Comparison of ENCODE assay signal across 20 cellular contexts in genomic region chr12:68506619-68507018, GRCh38.
"Had no signal": no experiment of that assay in that cellular context is flagged by ENCODE, and none has a peak within 500 bp of the region (broad histone marks: within the 10 kb centered on the region; RNA-seq: fewer than 3 reads in every experiment).

No MANE protein-coding gene starts in this region.

- H3K27ac Mint-ChIP-seq: activated CD8-positive, alpha-beta T cell treated with anti-CD3 and anti-CD28 coated beads, Interleukin-2, amount 10 ng/mL, durations not matched to agents 7 days and 5 days; activated naive CD4-positive, alpha-beta T cell treated with anti-CD3 and anti-CD28 coated beads, Interleukin-2, amount 50 U/mL, for 24 hours; T-helper 17 cell had no signal

- H3K9me3 Mint-ChIP-seq: activated naive CD4-positive, alpha-beta T cell treated with anti-CD3 and anti-CD28 coated beads, Interleukin-2, amount 50 U/mL, for 24 hours had no signal

- DNase-seq: activated CD4-positive, alpha-beta T cell treated with anti-CD3 and anti-CD28 coated beads for 4 hours; activated CD8-positive, alpha-beta memory T cell treated with anti-CD3 and anti-CD28 coated beads, Interleukin-2, amount 50 U/mL, for 48 hours; activated CD8-positive, alpha-beta T cell treated with anti-CD3 and anti-CD28 coated beads, Interleukin-2, amount 10 ng/mL, durations not matched to agents 7 days and 5 days; activated effector memory CD4-positive, alpha-beta T cell treated with Interleukin-2 at 50 U/mL for 16 hours; activated naive CD4-positive, alpha-beta T cell; activated T-cell treated with anti-CD3 and anti-CD28 coated beads, Interleukin-2, amount 50 U/mL, for 1 hour; aorta; central memory CD4-positive, alpha-beta T cell; MM.1S; NCI-H1105; NCI-H1436; NCI-H1694 treated with DMSO at 0.1 percent for 48 hours; NCI-H2029 treated with DMSO at 0.1 percent for 48 hours; NCI-H510A treated with DMSO at 0.1 percent for 48 hours; NCI-H69; NK-92 treated with Interleukin-12 subunit alpha and Interleukin-12 subunit beta, amount 100 ng/mL, for 24 hours; SHP77; T-helper 17 cell; T-helper 9 cell had no signal

- ATAC-seq: activated CD8-positive, alpha-beta T cell treated with anti-CD3 and anti-CD28 coated beads, Interleukin-2, amount 10 ng/mL, durations not matched to agents 7 days and 5 days; T-helper 17 cell had no signal

- H3K27me3 Mint-ChIP-seq: activated naive CD4-positive, alpha-beta T cell treated with anti-CD3 and anti-CD28 coated beads, Interleukin-2, amount 50 U/mL, for 24 hours had no signal

- H3K36me3 Mint-ChIP-seq: activated naive CD4-positive, alpha-beta T cell treated with anti-CD3 and anti-CD28 coated beads, Interleukin-2, amount 50 U/mL, for 24 hours had no signal

- H3K4me3 Mint-ChIP-seq: activated CD8-positive, alpha-beta T cell treated with anti-CD3 and anti-CD28 coated beads, Interleukin-2, amount 10 ng/mL, durations not matched to agents 7 days and 5 days; activated naive CD4-positive, alpha-beta T cell treated with anti-CD3 and anti-CD28 coated beads, Interleukin-2, amount 50 U/mL, for 24 hours; T-helper 17 cell had no signal

- H3K4me1 Mint-ChIP-seq: activated naive CD4-positive, alpha-beta T cell treated with anti-CD3 and anti-CD28 coated beads, Interleukin-2, amount 50 U/mL, for 24 hours had no signal
